Comparison of ENCODE assay signal across 1 cellular context in genomic region chr4:138045036-138045435, GRCh38.
TF ChIP-seq lines count a peak whose summit lies in the region.

No MANE protein-coding gene starts in this region.

TF ChIP-seq in GM23338, 12 proteins besides CTCF, POLR2A, EP300 and RAD21 (continued from another document):
- no peak for TF ChIP-seq ZNF114 (CRISPR knock-in tag; IDR thresholded peaks at IDR 0.05)
- no peak for TF ChIP-seq JUNB (IDR thresholded peaks at IDR 0.05; ENCODE audit: unreplicated experiment)
- TF ChIP-seq REST (IDR thresholded peaks at IDR 0.05; ENCODE audit: unreplicated experiment) = no peak
- TF ChIP-seq STAT1 (IDR thresholded peaks at IDR 0.05; ENCODE audit: unreplicated experiment) = no peak
